In the genomic region with DNA sequence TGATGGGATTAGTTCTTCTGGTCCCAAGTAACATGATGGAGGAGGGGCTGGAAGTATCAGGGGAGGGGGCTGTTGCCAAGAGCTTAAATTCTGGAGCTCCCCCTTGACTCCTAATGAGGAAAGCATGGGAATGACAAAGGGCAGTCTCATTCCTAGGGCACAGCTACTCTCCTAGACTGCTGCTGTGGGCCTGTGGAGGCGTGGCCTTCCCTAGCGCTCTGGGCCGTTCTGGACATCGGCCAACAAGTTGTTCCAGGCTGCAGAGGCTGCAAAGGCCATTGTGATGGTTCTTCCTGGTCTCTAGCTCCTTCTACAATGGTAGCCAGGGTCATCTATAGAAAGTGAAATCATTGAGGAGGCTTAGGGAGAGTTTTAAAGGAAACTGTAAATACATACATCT, we compare ENCODE assay signal across 14 cellular contexts.
DNase-seq lines count a peak whose midpoint lies in the region; ATAC-seq and TF ChIP-seq lines count a peak whose summit lies in the region.
"Had no signal": no experiment of that assay in that cellular context is flagged by ENCODE, and none has a peak within 500 bp of the region (broad histone marks: within the 10 kb centered on the region; RNA-seq: fewer than 3 reads in every experiment).

No MANE protein-coding gene starts in this region.

- H3K4me1 Mint-ChIP-seq in osteocyte (ENCODE audit: unreplicated experiment) = no peaks in the 10 kb centered on the region
- no peaks in the 10 kb centered on the region for H3K4me1 Mint-ChIP-seq in activated CD8-positive, alpha-beta T cell treated with anti-CD3 and anti-CD28 coated beads, Interleukin-2, amount 10 ng/mL, durations not matched to agents 7 days and 5 days (ENCODE audit: low read depth)
- H3K4me1 Mint-ChIP-seq: activated CD4-positive, alpha-beta memory T cell treated with anti-CD3 and anti-CD28 coated beads, Interleukin-2, amount 10 ng/mL, durations not matched to agents 7 days and 5 days had no signal

- intact Hi-C loops in left cardiac atrium (cut with DNase I) = no loop called here

- no peak for TF ChIP-seq CTCF in osteocyte (IDR thresholded peaks at IDR 0.05)

- CTCF ChIA-PET in activated CD8-positive, alpha-beta T cell treated with anti-CD3 and anti-CD28 coated beads, Interleukin-2, amount 10 ng/mL, durations not matched to agents 7 days and 5 days (lab: Charles Lee) = no interaction called here

- H3K27ac Mint-ChIP-seq in osteocyte (ENCODE audit: unreplicated experiment) = no peak overlapping the region
- H3K27ac Mint-ChIP-seq in activated CD8-positive, alpha-beta T cell treated with anti-CD3 and anti-CD28 coated beads, Interleukin-2, amount 10 ng/mL, durations not matched to agents 7 days and 5 days = no peak overlapping the region
- H3K27ac Mint-ChIP-seq: activated CD4-positive, alpha-beta memory T cell treated with anti-CD3 and anti-CD28 coated beads, Interleukin-2, amount 10 ng/mL, durations not matched to agents 7 days and 5 days had no signal

- H3K9me3 Mint-ChIP-seq in osteocyte (ENCODE audit: unreplicated experiment) = no peaks in the 10 kb centered on the region
- no peaks in the 10 kb centered on the region for H3K9me3 Mint-ChIP-seq in activated CD8-positive, alpha-beta T cell treated with anti-CD3 and anti-CD28 coated beads, Interleukin-2, amount 10 ng/mL, durations not matched to agents 7 days and 5 days (ENCODE audit: insufficient read depth)
- H3K9me3 Mint-ChIP-seq: activated CD4-positive, alpha-beta memory T cell treated with anti-CD3 and anti-CD28 coated beads, Interleukin-2, amount 10 ng/mL, durations not matched to agents 7 days and 5 days had no signal

- H3K4me3 Mint-ChIP-seq in osteocyte (ENCODE audit: unreplicated experiment) = no peak overlapping the region
- no peak overlapping the region for H3K4me3 Mint-ChIP-seq in activated CD8-positive, alpha-beta T cell treated with anti-CD3 and anti-CD28 coated beads, Interleukin-2, amount 10 ng/mL, durations not matched to agents 7 days and 5 days
- H3K4me3 Mint-ChIP-seq: activated CD4-positive, alpha-beta memory T cell treated with anti-CD3 and anti-CD28 coated beads, Interleukin-2, amount 10 ng/mL, durations not matched to agents 7 days and 5 days had no signal

- no peaks in the 10 kb centered on the region for H3K36me3 Mint-ChIP-seq in osteocyte (ENCODE audit: unreplicated experiment)
- no peaks in the 10 kb centered on the region for H3K36me3 Mint-ChIP-seq in activated CD8-positive, alpha-beta T cell treated with anti-CD3 and anti-CD28 coated beads, Interleukin-2, amount 10 ng/mL, durations not matched to agents 7 days and 5 days (ENCODE audit: low read depth)

- peaks cover 6% of the 10 kb centered on the region for H3K27me3 Mint-ChIP-seq in osteocyte (ENCODE audit: unreplicated experiment)
- no peaks in the 10 kb centered on the region for H3K27me3 Mint-ChIP-seq in activated CD8-positive, alpha-beta T cell treated with anti-CD3 and anti-CD28 coated beads, Interleukin-2, amount 10 ng/mL, durations not matched to agents 7 days and 5 days (ENCODE audit: low read depth)
- H3K27me3 Mint-ChIP-seq: activated CD4-positive, alpha-beta memory T cell treated with anti-CD3 and anti-CD28 coated beads, Interleukin-2, amount 10 ng/mL, durations not matched to agents 7 days and 5 days had no signal

- POLR2A ChIA-PET in activated CD8-positive, alpha-beta T cell treated with anti-CD3 and anti-CD28 coated beads, Interleukin-2, amount 10 ng/mL, durations not matched to agents 7 days and 5 days (lab: Charles Lee) = no interaction called here

- DNase-seq in DMS53 treated with DMSO at 0.1 percent for 48 hours (lab: John Stamatoyannopoulos, UW; ENCODE audit: unreplicated experiment) (peak; percentile 7), NCI-H2227 treated with DMSO at 0.1 percent for 48 hours (lab: John Stamatoyannopoulos, UW) (peak; percentile 1), left cardiac atrium (peak; percentile 50), putamen (ENCODE audit: low spot score) (peak; percentile 10), osteocyte (ENCODE audit: extremely low spot score, unreplicated experiment) (no peak), T-helper 9 cell (no peak)
- DNase-seq in activated CD8-positive, alpha-beta T cell treated with anti-CD3 and anti-CD28 coated beads, Interleukin-2, amount 10 ng/mL, durations not matched to agents 7 days and 5 days = no peak
- DNase-seq: activated CD4-positive, alpha-beta memory T cell treated with anti-CD3 and anti-CD28 coated beads, Interleukin-2, amount 10 ng/mL, durations not matched to agents 7 days and 5 days; GF-D8; KBM-7; NCI-H1694 treated with DMSO at 0.1 percent for 48 hours; NK-92 treated with Interleukin-12 subunit alpha and Interleukin-12 subunit beta, amount 100 ng/mL, for 24 hours; stimulated activated CD4-positive, alpha-beta T cell treated with anti-CD3 and anti-CD28 coated beads, Interleukin-1b, Interleukin-23, amount 100 ng/mL, for 48 hours; stimulated activated CD8-positive, alpha-beta memory T cell treated with anti-CD3 and anti-CD28 coated beads, Interleukin-4, amount 100 ng/mL, for 48 hours had no signal

- ATAC-seq in left cardiac atrium = peak in 1 of 2 donors; percentile 60
- no peak for ATAC-seq in activated CD8-positive, alpha-beta T cell treated with anti-CD3 and anti-CD28 coated beads, Interleukin-2, amount 10 ng/mL, durations not matched to agents 7 days and 5 days

Comparison
In these comparisons a context has a peak if more than half of its experiments do, and no peak if none do; other contexts are left out.
1. DNase-seq: peak in DMS53 treated with DMSO at 0.1 percent for 48 hours (single experiment), NCI-H2227 treated with DMSO at 0.1 percent for 48 hours (single experiment), left cardiac atrium (single experiment) and putamen (single experiment); none in osteocyte (single experiment), T-helper 9 cell (single experiment) and activated CD8-positive, alpha-beta T cell treated with anti-CD3 and anti-CD28 coated beads, Interleukin-2, amount 10 ng/mL, durations not matched to agents 7 days and 5 days (single experiment).